ENCODE assay signal across 14 cellular contexts in the genomic region with DNA sequence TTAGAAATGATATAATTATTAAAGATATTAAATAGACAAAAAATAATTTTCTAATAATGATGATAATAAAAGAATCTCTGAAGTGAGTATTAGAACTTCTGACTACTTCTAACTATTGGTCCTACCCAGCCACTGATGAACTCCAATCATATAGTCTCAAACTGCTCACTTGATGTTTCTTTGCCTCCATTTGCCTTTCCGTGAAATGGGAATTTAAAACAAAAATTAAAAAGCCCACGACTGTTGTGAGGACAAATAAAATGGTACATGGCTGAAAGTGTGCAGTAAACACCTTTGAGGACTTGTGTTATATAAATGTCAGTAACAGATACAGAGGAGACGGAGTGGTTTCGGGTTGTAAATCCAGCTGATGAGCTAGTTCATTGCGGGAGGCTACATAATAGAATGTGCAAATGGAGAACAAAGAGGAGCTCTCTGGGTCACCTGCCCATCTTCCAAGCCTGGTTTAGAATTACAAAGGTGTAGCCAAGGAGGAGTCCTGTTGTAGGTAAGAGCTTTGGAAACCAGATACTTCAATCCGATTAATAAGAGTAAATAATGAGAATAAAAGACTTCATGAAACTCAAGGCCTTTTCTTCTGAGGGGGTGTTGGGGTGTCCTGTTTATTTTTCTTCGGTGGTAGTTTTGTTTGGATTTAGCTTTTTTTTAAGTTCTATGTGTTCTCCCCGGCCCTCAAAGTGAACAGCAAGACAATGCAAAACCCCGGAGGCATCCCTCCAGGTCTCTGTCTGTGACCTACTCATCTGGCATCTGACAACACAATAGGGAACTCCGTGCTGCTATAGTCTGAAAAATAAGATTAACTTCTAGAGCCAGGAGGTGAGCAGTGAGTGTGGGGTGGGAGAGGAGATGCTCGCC.
DNase-seq lines count a peak whose midpoint lies in the region.
"Had no signal": no experiment of that assay in that cellular context is flagged by ENCODE, and none has a peak within 500 bp of the region (broad histone marks: within the 10 kb centered on the region; RNA-seq: fewer than 3 reads in every experiment).

No MANE protein-coding gene starts in this region.

- H3K9ac ChIP-seq in HUES48 (ENCODE audit: low read depth, low read length): no peak overlapping the region
- H3K9ac ChIP-seq: SK-N-SH had no signal

- H3K27ac ChIP-seq in HUES48 (ENCODE audit: low read depth, low read length): peak overlapping the region; percentile 37
- H3K27ac ChIP-seq: brain microvascular endothelial cell had no signal

- peaks cover 40% of the 10 kb centered on the region for H3K27me3 ChIP-seq in HUES48 (ENCODE audit: control insufficient read depth, insufficient read depth, low read length)
- H3K27me3 ChIP-seq: brain microvascular endothelial cell had no signal

- peak overlapping the region; percentile 3 for H3K4me3 ChIP-seq in HUES48 (ENCODE audit: low read depth, low read length)

- DNase-seq in COLO668 (lab: John Stamatoyannopoulos, UW; ENCODE audit: unreplicated experiment): peak; percentile 26
- DNase-seq in NCI-H748 (lab: John Stamatoyannopoulos, UW; ENCODE audit: unreplicated experiment): peak; percentile 92
- DNase-seq in islet precursor cell: peak; percentile 50
- no peak for DNase-seq in activated effector memory CD4-positive, alpha-beta T cell treated with anti-CD3 and anti-CD28 coated beads, Interleukin-2, amount 50 U/mL, for 16 hours
- DNase-seq in NCI-H1092 treated with DMSO at 0.1 percent for 48 hours (lab: John Stamatoyannopoulos, UW): no peak
- DNase-seq in ecto neural progenitor cell (ENCODE audit: low spot score): no peak
- DNase-seq in HCEC 1CT: no peak
- DNase-seq: activated CD8-positive, alpha-beta memory T cell treated with anti-CD3 and anti-CD28 coated beads, Interleukin-2, amount 10 ng/mL, durations not matched to agents 7 days and 5 days; activated naive CD4-positive, alpha-beta T cell; brain microvascular endothelial cell; mesenchymal stem cell; posterior cingulate gyrus; SK-N-SH had no signal

- H3K36me3 ChIP-seq in HUES48 (ENCODE audit: control insufficient read depth, insufficient read depth, low read length): no peaks in the 10 kb centered on the region
- H3K36me3 ChIP-seq: brain microvascular endothelial cell had no signal

- H3K4me1 ChIP-seq in HUES48 (ENCODE audit: control insufficient read depth, insufficient read depth, low read length): peaks cover 19% of the 10 kb centered on the region

- H3K9me3 ChIP-seq in HUES48 (ENCODE audit: control insufficient read depth, insufficient read depth, low read length): no peaks in the 10 kb centered on the region
- H3K9me3 ChIP-seq: SK-N-SH had no signal

Comparison
In these comparisons a context has a peak if more than half of its experiments do, and no peak if none do; other contexts are left out.
1. DNase-seq: peak in COLO668 (single experiment), NCI-H748 (single experiment) and islet precursor cell (single experiment); none in activated effector memory CD4-positive, alpha-beta T cell treated with anti-CD3 and anti-CD28 coated beads, Interleukin-2, amount 50 U/mL, for 16 hours (single experiment), NCI-H1092 treated with DMSO at 0.1 percent for 48 hours (single experiment), ecto neural progenitor cell (single experiment) and HCEC 1CT (single experiment).